In the genomic region with DNA sequence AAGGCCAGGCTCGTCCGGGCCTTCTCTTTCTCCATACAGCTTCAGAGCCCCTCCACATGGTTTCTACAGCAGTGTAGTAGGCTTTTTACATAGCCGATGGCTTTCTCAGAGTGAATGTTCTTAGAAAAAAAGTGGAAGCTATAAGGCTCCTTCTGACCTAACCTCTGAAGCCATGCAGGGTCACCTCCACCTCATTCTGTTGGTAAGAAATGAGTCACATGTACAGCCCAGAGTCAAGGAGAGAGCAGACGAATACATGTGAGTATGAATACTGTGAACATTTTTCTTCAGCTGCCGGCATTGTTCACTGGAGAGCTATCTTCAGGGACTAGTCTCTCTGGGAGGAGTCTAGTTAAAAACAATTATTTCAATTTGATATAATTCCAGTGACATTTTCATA, we compare ENCODE assay signal across 19 cellular contexts.
DNase-seq lines count a peak whose midpoint lies in the region; ATAC-seq, FAIRE-seq and TF ChIP-seq lines count a peak whose summit lies in the region.
"Had no signal": no experiment of that assay in that cellular context is flagged by ENCODE, and none has a peak within 500 bp of the region (broad histone marks: within the 10 kb centered on the region; RNA-seq: fewer than 3 reads in every experiment).

No MANE protein-coding gene starts in this region.

- peak; percentile 49 for DNase-seq in bronchial epithelial cell (ENCODE audit: low read depth)
- no peak for DNase-seq in T-helper 1 cell
- no peak for DNase-seq in tibial nerve (ENCODE audit: low spot score in 2 of 2)
- no peak for DNase-seq in NCI-H82 (lab: John Stamatoyannopoulos, UW)
- DNase-seq in suprapubic skin (ENCODE audit: low spot score in 2 of 2), result no peak
- DNase-seq: activated CD4-positive, alpha-beta T cell treated with anti-CD3 and anti-CD28 coated beads for 4 hours; activated naive CD4-positive, alpha-beta T cell treated with anti-CD3 and anti-CD28 coated beads, Interleukin-2, amount 50 U/mL, for 16 hours; CD4-positive, alpha-beta T cell; H7; hippocampal formation; KBM-7; left ventricle myocardium inferior; NCI-H1105; NCI-H2171 treated with DMSO at 0.1 percent for 48 hours; Right ventricle myocardium superior; substantia nigra had no signal

- H3K27ac ChIP-seq in tibial nerve (no peak overlapping the region), suprapubic skin (no peak overlapping the region)
- H3K27ac ChIP-seq: left ventricle myocardium inferior had no signal

- no peak for FAIRE-seq in bronchial epithelial cell (lab: Jason Lieb, UNC)

- no peaks in the 10 kb centered on the region for H3K36me3 ChIP-seq in bronchial epithelial cell (ENCODE audit: control insufficient read depth, insufficient read depth, low read length)
- no peaks in the 10 kb centered on the region for H3K36me3 ChIP-seq in tibial nerve
- no peaks in the 10 kb centered on the region for H3K36me3 ChIP-seq in suprapubic skin
- H3K36me3 ChIP-seq: left ventricle myocardium inferior had no signal

- no peak for TF ChIP-seq POLR2A in tibial nerve (IDR thresholded peaks at IDR 0.05)
- TF ChIP-seq POLR2A in suprapubic skin (IDR thresholded peaks at IDR 0.05), result no peak

- 81 to 82% methylated on average over 5 of the region's 5 CpGs for WGBS in tibial nerve, 2 donors
- WGBS in suprapubic skin, result 97% methylated on average over 5 of the region's 5 CpGs

- no peak for TF ChIP-seq CTCF in bronchial epithelial cell (IDR thresholded peaks at IDR 0.05; ENCODE audit: insufficient read depth, low read length, severe bottlenecking)
- TF ChIP-seq CTCF in tibial nerve (IDR thresholded peaks at IDR 0.05), result no peak
- TF ChIP-seq CTCF in suprapubic skin (IDR thresholded peaks at IDR 0.05), result no peak

- no peak for TF ChIP-seq EP300 in tibial nerve (IDR thresholded peaks at IDR 0.05)
- no peak for TF ChIP-seq EP300 in suprapubic skin (IDR thresholded peaks at IDR 0.05)

- H3K9me3 ChIP-seq in tibial nerve, result peaks cover 0 to 14% (median 2%) of the 10 kb centered on the region in 4 donors
- H3K9me3 ChIP-seq in suprapubic skin, result no peaks in the 10 kb centered on the region

- ATAC-seq in GM18517 (IDR thresholded peaks at IDR 0.05; ENCODE audit: unreplicated experiment), result peak; percentile 59
- ATAC-seq in GM21717 (IDR thresholded peaks at IDR 0.05; ENCODE audit: unreplicated experiment), result peak; percentile 83
- peak; percentile 70 for ATAC-seq in HG03095 (IDR thresholded peaks at IDR 0.05; ENCODE audit: unreplicated experiment)

- H3K27me3 ChIP-seq in bronchial epithelial cell (ENCODE audit: control insufficient read depth, insufficient read depth, low read length) (no peaks in the 10 kb centered on the region), tibial nerve (no peaks in the 10 kb centered on the region), suprapubic skin (no peaks in the 10 kb centered on the region)

- no peak overlapping the region for H3K4me3 ChIP-seq in bronchial epithelial cell (ENCODE audit: low read depth, low read length)
- no peak overlapping the region for H3K4me3 ChIP-seq in tibial nerve
- no peak overlapping the region for H3K4me3 ChIP-seq in suprapubic skin
- H3K4me3 ChIP-seq: left ventricle myocardium inferior had no signal

- H3K4me1 ChIP-seq in tibial nerve (no peaks in the 10 kb centered on the region), suprapubic skin (no peaks in the 10 kb centered on the region)
- H3K4me1 ChIP-seq: left ventricle myocardium inferior had no signal
